Comparison of ENCODE assay signal across 1 cellular context in genomic region chr6:38755874-38756273, GRCh38.
TF ChIP-seq lines count a peak whose summit lies in the region.

No MANE protein-coding gene starts in this region.

TF ChIP-seq in WTC11, 78 proteins besides CTCF, POLR2A, EP300 and RAD21 (continued from another document):
- TF ChIP-seq, protein P1, sequence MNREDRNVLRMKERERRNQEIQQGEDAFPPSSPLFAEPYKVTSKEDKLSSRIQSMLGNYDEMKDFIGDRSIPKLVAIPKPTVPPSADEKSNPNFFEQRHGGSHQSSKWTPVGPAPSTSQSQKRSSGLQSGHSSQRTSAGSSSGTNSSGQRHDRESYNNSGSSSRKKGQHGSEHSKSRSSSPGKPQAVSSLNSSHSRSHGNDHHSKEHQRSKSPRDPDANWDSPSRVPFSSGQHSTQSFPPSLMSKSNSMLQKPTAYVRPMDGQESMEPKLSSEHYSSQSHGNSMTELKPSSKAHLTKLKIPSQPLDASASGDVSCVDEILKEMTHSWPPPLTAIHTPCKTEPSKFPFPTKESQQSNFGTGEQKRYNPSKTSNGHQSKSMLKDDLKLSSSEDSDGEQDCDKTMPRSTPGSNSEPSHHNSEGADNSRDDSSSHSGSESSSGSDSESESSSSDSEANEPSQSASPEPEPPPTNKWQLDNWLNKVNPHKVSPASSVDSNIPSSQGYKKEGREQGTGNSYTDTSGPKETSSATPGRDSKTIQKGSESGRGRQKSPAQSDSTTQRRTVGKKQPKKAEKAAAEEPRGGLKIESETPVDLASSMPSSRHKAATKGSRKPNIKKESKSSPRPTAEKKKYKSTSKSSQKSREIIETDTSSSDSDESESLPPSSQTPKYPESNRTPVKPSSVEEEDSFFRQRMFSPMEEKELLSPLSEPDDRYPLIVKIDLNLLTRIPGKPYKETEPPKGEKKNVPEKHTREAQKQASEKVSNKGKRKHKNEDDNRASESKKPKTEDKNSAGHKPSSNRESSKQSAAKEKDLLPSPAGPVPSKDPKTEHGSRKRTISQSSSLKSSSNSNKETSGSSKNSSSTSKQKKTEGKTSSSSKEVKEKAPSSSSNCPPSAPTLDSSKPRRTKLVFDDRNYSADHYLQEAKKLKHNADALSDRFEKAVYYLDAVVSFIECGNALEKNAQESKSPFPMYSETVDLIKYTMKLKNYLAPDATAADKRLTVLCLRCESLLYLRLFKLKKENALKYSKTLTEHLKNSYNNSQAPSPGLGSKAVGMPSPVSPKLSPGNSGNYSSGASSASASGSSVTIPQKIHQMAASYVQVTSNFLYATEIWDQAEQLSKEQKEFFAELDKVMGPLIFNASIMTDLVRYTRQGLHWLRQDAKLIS (CRISPR knock-in tag; IDR thresholded peaks at IDR 0.05; ENCODE audit: borderline replicate concordance) = no peak
- no peak for TF ChIP-seq ESRRA (CRISPR knock-in tag; IDR thresholded peaks at IDR 0.05; ENCODE audit: borderline replicate concordance)
- no peak for TF ChIP-seq ZNF138 (CRISPR knock-in tag; conservative IDR thresholded peaks at IDR 0.05)
- TF ChIP-seq FOXK1 (CRISPR knock-in tag; IDR thresholded peaks at IDR 0.05) = no peak
- TF ChIP-seq ZNF263 (CRISPR knock-in tag; IDR thresholded peaks at IDR 0.05; ENCODE audit: low read depth) = no peak
- TF ChIP-seq ZNF671 (CRISPR knock-in tag; IDR thresholded peaks at IDR 0.05) = no peak
- no peak for TF ChIP-seq NR1H2 (CRISPR knock-in tag; IDR thresholded peaks at IDR 0.05)
- TF ChIP-seq GTF2I (CRISPR knock-in tag; conservative IDR thresholded peaks at IDR 0.05) = no peak
- TF ChIP-seq, protein P2, sequence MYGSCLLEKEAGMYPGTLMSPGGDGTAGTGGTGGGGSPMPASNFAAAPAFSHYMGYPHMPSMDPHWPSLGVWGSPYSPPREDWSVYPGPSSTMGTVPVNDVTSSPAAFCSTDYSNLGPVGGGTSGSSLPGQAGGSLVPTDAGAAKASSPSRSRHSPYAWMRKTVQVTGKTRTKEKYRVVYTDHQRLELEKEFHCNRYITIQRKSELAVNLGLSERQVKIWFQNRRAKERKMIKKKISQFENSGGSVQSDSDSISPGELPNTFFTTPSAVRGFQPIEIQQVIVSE (CRISPR knock-in tag; IDR thresholded peaks at IDR 0.05; ENCODE audit: borderline replicate concordance) = no peak
- no peak for TF ChIP-seq JAZF1 (CRISPR knock-in tag; IDR thresholded peaks at IDR 0.05)
- TF ChIP-seq NFATC4 (CRISPR knock-in tag; IDR thresholded peaks at IDR 0.05) = no peak
- TF ChIP-seq, protein P3, sequence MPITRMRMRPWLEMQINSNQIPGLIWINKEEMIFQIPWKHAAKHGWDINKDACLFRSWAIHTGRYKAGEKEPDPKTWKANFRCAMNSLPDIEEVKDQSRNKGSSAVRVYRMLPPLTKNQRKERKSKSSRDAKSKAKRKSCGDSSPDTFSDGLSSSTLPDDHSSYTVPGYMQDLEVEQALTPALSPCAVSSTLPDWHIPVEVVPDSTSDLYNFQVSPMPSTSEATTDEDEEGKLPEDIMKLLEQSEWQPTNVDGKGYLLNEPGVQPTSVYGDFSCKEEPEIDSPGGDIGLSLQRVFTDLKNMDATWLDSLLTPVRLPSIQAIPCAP (CRISPR knock-in tag; IDR thresholded peaks at IDR 0.05) = no peak
- TF ChIP-seq FOXP1 (CRISPR knock-in tag; IDR thresholded peaks at IDR 0.05; ENCODE audit: borderline replicate concordance) = no peak
- no peak for TF ChIP-seq ZNF121 (CRISPR knock-in tag; IDR thresholded peaks at IDR 0.05)
